ENCODE assay signal across 2 cellular contexts in the genomic region with DNA sequence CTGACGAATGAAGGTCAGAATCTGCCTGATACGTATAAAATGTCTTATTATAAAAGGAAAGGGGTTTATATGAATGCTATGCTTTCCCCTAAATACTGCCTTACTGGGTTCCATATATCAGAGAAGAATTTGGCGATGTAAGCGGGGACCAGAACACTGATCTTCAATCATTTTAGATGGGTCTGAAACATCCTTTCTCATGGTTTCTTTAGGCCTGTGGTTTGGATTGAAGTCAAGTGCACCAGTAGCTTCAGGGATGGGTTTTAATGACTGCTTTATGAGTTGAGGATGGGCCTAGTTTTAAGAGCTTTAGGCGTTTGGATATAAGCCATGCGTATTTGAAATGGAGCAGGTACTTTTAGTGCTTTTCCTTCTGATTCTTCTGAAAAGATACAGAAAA.
TF ChIP-seq lines count a peak whose summit lies in the region.

No MANE protein-coding gene starts in this region.

TF ChIP-seq in HEK293, 187 proteins besides CTCF, POLR2A, EP300 and RAD21 (continued from another document):
- TF ChIP-seq PRDM6 (tag by site-specific recombination; IDR thresholded peaks at IDR 0.05) (0 out of 2 replicates have a peak, but pooled peaks have one; percentile 37), ZSCAN23 (tag by site-specific recombination; IDR thresholded peaks at IDR 0.05) (no peak)

TF ChIP-seq in HepG2, 621 proteins besides CTCF, POLR2A, EP300 and RAD21 (continued from another document):
- TF ChIP-seq DBP (CRISPR knock-in tag; IDR thresholded peaks at IDR 0.05; ENCODE audit: not compliant biosample characterization) (no peak), JARID2 (CRISPR knock-in tag; IDR thresholded peaks at IDR 0.05; ENCODE audit: insufficient replicate concordance) (no peak), JUND (CRISPR knock-in tag; IDR thresholded peaks at IDR 0.05) (no peak), KLF6 (CRISPR knock-in tag; IDR thresholded peaks at IDR 0.05) (no peak), ZNF546 (CRISPR knock-in tag; conservative IDR thresholded peaks at IDR 0.05) (no peak)
- TF ChIP-seq, protein P1, sequence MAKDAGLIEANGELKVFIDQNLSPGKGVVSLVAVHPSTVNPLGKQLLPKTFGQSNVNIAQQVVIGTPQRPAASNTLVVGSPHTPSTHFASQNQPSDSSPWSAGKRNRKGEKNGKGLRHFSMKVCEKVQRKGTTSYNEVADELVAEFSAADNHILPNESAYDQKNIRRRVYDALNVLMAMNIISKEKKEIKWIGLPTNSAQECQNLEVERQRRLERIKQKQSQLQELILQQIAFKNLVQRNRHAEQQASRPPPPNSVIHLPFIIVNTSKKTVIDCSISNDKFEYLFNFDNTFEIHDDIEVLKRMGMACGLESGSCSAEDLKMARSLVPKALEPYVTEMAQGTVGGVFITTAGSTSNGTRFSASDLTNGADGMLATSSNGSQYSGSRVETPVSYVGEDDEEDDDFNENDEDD (CRISPR knock-in tag; IDR thresholded peaks at IDR 0.05; ENCODE audit: borderline replicate concordance) = no peak
